Comparison of ENCODE assay signal across 26 cellular contexts in genomic region chr13:29706923-29707322, GRCh38.
"Had no signal": no experiment of that assay in that cellular context is flagged by ENCODE, and none has a peak within 500 bp of the region (broad histone marks: within the 10 kb centered on the region; RNA-seq: fewer than 3 reads in every experiment).

No MANE protein-coding gene starts in this region.

- H3K4me1 ChIP-seq: body of pancreas, esophagus muscularis mucosa, gastroesophageal sphincter had no signal

- H3K9me3 ChIP-seq: body of pancreas had no signal

- ATAC-seq: body of pancreas, gastroesophageal sphincter, T-helper 17 cell had no signal

- FAIRE-seq: colon had no signal

- DNase-seq: activated CD4-positive, alpha-beta memory T cell treated with anti-CD3 and anti-CD28 coated beads, Interleukin-2, amount 10 ng/mL, durations not matched to agents 7 days and 5 days; activated CD4-positive, alpha-beta T cell treated with anti-CD3 and anti-CD28 coated beads for 36 hours; activated CD4-positive, alpha-beta T cell treated with anti-CD3 and anti-CD28 coated beads, Interleukin-2, amount 10 ng/mL, durations not matched to agents 7 days and 5 days; activated CD4-positive, alpha-beta T cell treated with anti-CD3 and anti-CD28 coated beads, Interleukin-2, amount 50 U/mL, for 4 hours; activated CD4-positive, CD25-positive, alpha-beta regulatory T cell; activated CD4-positive, CD25-positive, alpha-beta regulatory T cell treated with anti-CD3 and anti-CD28 coated beads, Interleukin-2, amount 50 U/mL, for 72 hours; activated CD8-positive, alpha-beta memory T cell treated with anti-CD3 and anti-CD28 coated beads, Interleukin-2, amount 50 U/mL, for 48 hours; activated gamma-delta T cell; activated naive CD4-positive, alpha-beta T cell; activated naive CD4-positive, alpha-beta T cell treated with anti-CD3 and anti-CD28 coated beads, Interleukin-2, amount 10 ng/mL, durations not matched to agents 7 days and 5 days; activated T-cell treated with anti-CD3 and anti-CD28 coated beads for 4 hours; activated T-cell treated with anti-CD3 and anti-CD28 coated beads, Interleukin-2, amount 50 U/mL, for 24 hours; activated T-cell treated with anti-CD3 and anti-CD28 coated beads, Interleukin-2, amount 50 U/mL, for 72 hours; amygdala; aorta; body of pancreas; effector memory CD4-positive, alpha-beta T cell; endodermal cell; erythroblast; foreskin keratinocyte; T-helper 1 cell; T-helper 17 cell; T1000 had no signal

- H3K27me3 ChIP-seq: body of pancreas, gastroesophageal sphincter had no signal

- H3K27ac ChIP-seq: body of pancreas, esophagus muscularis mucosa, foreskin keratinocyte, gastroesophageal sphincter had no signal

- H3K4me3 ChIP-seq: body of pancreas, esophagus muscularis mucosa, gastroesophageal sphincter had no signal

- H3K36me3 ChIP-seq: esophagus muscularis mucosa, gastroesophageal sphincter had no signal
